In genomic region chr15:88900309-88900981, GRCh38 we compare ENCODE assay signal across 13 cellular contexts. TPM values are rescaled to one million over a fixed set of nuclear protein-coding genes. Genes with fewer than 3 reads are reported as not detected.
DNase-seq lines count a peak whose midpoint lies in the region; ATAC-seq and TF ChIP-seq lines count a peak whose summit lies in the region.
"Had no signal": no experiment of that assay in that cellular context is flagged by ENCODE, and none has a peak within 500 bp of the region (broad histone marks: within the 10 kb centered on the region; RNA-seq: fewer than 3 reads in every experiment).

No MANE protein-coding gene starts in this region.

- no peak overlapping the region for H3K23ac ChIP-seq in trophoblast cell (ENCODE audit: low read length)

- peak overlapping the region; percentile 75 for H3K14ac ChIP-seq in trophoblast cell (ENCODE audit: low read length)

- H2BK12ac ChIP-seq in trophoblast cell (ENCODE audit: low read length) = peak overlapping the region; percentile 76

- H2AFZ ChIP-seq in trophoblast cell (ENCODE audit: insufficient read depth, low read length, poor library complexity) = no peak overlapping the region

- H3K36me3 ChIP-seq in trophoblast cell (ENCODE audit: control insufficient read depth in 1 of 2, insufficient read depth in 2 of 2, low read length in 2 of 2) = peaks cover 51 to 61% of the 10 kb centered on the region in 2 experiments

- WGBS in trophoblast cell (ENCODE audit: extremely low coverage, insufficient coverage, insufficient read length) = no CpG with 5 or more reads among the region's 12 CpGs

- in situ Hi-C loops in Caki2 (cut with HindIII; ENCODE audit: low pct_unique_long_range_greater_than_20kb, low sequenced_read_pairs) = no loop called here

- peak overlapping the region; percentile 85 for H3K18ac ChIP-seq in trophoblast cell (ENCODE audit: low read length)

- H3K9me3 ChIP-seq in trophoblast cell (ENCODE audit: insufficient read depth, low read depth, low read length) = no peaks in the 10 kb centered on the region

- peak overlapping the region; percentile 91 for H2AK5ac ChIP-seq in trophoblast cell (ENCODE audit: low read length)

- TF ChIP-seq CTCF in GM10266 (IDR thresholded peaks at IDR 0.05; ENCODE audit: control insufficient read depth, insufficient read depth, low read depth, missing control alignments) = no peak

- peak overlapping the region; percentile 77 for H4K8ac ChIP-seq in trophoblast cell (ENCODE audit: low read depth, low read length)

- H3K4me3 ChIP-seq in trophoblast cell (ENCODE audit: low read depth, low read length) = no peak overlapping the region
- H3K4me3 ChIP-seq: dorsolateral prefrontal cortex had no signal

- H2BK5ac ChIP-seq in trophoblast cell (ENCODE audit: low read depth, low read length, poor library complexity) = peak overlapping the region; percentile 76

- H3K9ac ChIP-seq in trophoblast cell (ENCODE audit: low read length) = no peak overlapping the region

- no peak overlapping the region for H4K12ac ChIP-seq in trophoblast cell (ENCODE audit: low read depth, low read length)

- DNase-seq in Caki2 (ENCODE audit: low read depth) = peak; percentile 83
- peak; percentile 46 for DNase-seq in LoVo (ENCODE audit: low spot score)
- peak; percentile 43 for DNase-seq in dedifferentiated amniotic fluid mesenchymal stem cell (ENCODE audit: extremely low spot score)
- DNase-seq in trophoblast cell = peak; percentile 86 to 87
- no peak for DNase-seq in COR-L47 (lab: John Stamatoyannopoulos, UW)
- no peak for DNase-seq in activated effector memory CD4-positive, alpha-beta T cell treated with Interleukin-2 at 50 U/mL for 16 hours
- no peak for DNase-seq in GM10266 (ENCODE audit: extremely low spot score)
- DNase-seq: activated CD4-positive, alpha-beta T cell treated with anti-CD3 and anti-CD28 coated beads for 36 hours; activated naive CD4-positive, alpha-beta T cell; dorsolateral prefrontal cortex; NCI-H345; SHP77 treated with DMSO at 0.1 percent for 48 hours had no signal

- peaks cover 4% of the 10 kb centered on the region for H3K79me1 ChIP-seq in trophoblast cell (ENCODE audit: low read length)

- H3K4ac ChIP-seq in trophoblast cell (ENCODE audit: low read depth, low read length) = peak overlapping the region; percentile 28

- H3K79me2 ChIP-seq in trophoblast cell (ENCODE audit: control insufficient read depth, insufficient read depth, low read length, poor library complexity) = no peaks in the 10 kb centered on the region

- peak overlapping the region; percentile 86 for H4K91ac ChIP-seq in trophoblast cell (ENCODE audit: low read depth, low read length)

- peaks cover 14 to 33% of the 10 kb centered on the region in 2 experiments for H3K4me1 ChIP-seq in trophoblast cell (ENCODE audit: control insufficient read depth in 1 of 2, insufficient read depth in 2 of 2, low read length in 2 of 2)

- no peak overlapping the region for H3K4me2 ChIP-seq in trophoblast cell (ENCODE audit: low read length)

- peak overlapping the region; percentile 55 for H3K27ac ChIP-seq in trophoblast cell (ENCODE audit: low read depth, low read length)
- H3K27ac ChIP-seq: dorsolateral prefrontal cortex had no signal

- H2BK120ac ChIP-seq in trophoblast cell (ENCODE audit: insufficient read depth, low read length, poor library complexity) = peak overlapping the region; percentile 90

- H3K27me3 ChIP-seq in trophoblast cell (ENCODE audit: insufficient read depth, low read length) = no peaks in the 10 kb centered on the region

- ATAC-seq in HG03354 (IDR thresholded peaks at IDR 0.05; ENCODE audit: poor library complexity, severe bottlenecking, unreplicated experiment) = no peak
- ATAC-seq: activated CD4-positive, alpha-beta T cell treated with anti-CD3 and anti-CD28 coated beads for 36 hours had no signal

RNA-seq across cellular contexts. Expression of gene HAPLN3, which starts 5.1 kb away (rescaled TPM):
- total RNA-seq in Caki2 (2014; rRNA removed; shearing (Covaris generic); ENCODE audit: low replicate concordance) = 19.4 and 20.0 TPM in 2 replicates
- 32.5 and 37.3 TPM in 2 replicates for polyA plus RNA-seq in trophoblast cell (2013)

RNA-seq across cellular contexts. Expression of gene MFGE8, which starts 12.7 kb away (rescaled TPM):
- total RNA-seq in Caki2 (2014; rRNA removed; shearing (Covaris generic); ENCODE audit: low replicate concordance) = 141 and 157 TPM in 2 replicates
- polyA plus RNA-seq in trophoblast cell (2013) = 445 and 464 TPM in 2 replicates

Comparison
In these comparisons a context has a peak if more than half of its experiments do, and no peak if none do; other contexts are left out.
1. DNase-seq: peak in Caki2 (single experiment), LoVo (single experiment), dedifferentiated amniotic fluid mesenchymal stem cell (single experiment) and trophoblast cell (2 of 2); none in COR-L47 (single experiment), activated effector memory CD4-positive, alpha-beta T cell treated with Interleukin-2 at 50 U/mL for 16 hours (single experiment) and GM10266 (single experiment).